Comparison of ENCODE assay signal across 15 cellular contexts in genomic region chr11:28690746-28691145, GRCh38.
DNase-seq lines count a peak whose midpoint lies in the region; ATAC-seq and TF ChIP-seq lines count a peak whose summit lies in the region.
"Had no signal": no experiment of that assay in that cellular context is flagged by ENCODE, and none has a peak within 500 bp of the region (broad histone marks: within the 10 kb centered on the region; RNA-seq: fewer than 3 reads in every experiment).

No MANE protein-coding gene starts in this region.

- H3K36me3 Mint-ChIP-seq in HFFc6 (ENCODE audit: low read depth) = peaks cover 9% of the 10 kb centered on the region; the same call in 1 of the 2 replicates

- no peak for ATAC-seq in GM21526 (IDR thresholded peaks at IDR 0.05; ENCODE audit: low FRiP score, unreplicated experiment)
- ATAC-seq: GM12878, HCT116 had no signal

- no peak overlapping the region for H3K4me3 ChIP-seq in foreskin fibroblast (ENCODE audit: low read depth in 1 of 2, low read length in 2 of 2)
- H3K4me3 ChIP-seq: GM12878 had no signal

- TF ChIP-seq CTCF in HFFc6 (IDR thresholded peaks at IDR 0.05) = no peak
- no peak for TF ChIP-seq CTCF in foreskin fibroblast (IDR thresholded peaks at IDR 0.05; ENCODE audit: low read depth, low read length)
- no peak for TF ChIP-seq CTCF in GM13976 (IDR thresholded peaks at IDR 0.05; ENCODE audit: borderline replicate concordance, control extremely low read depth, extremely low read depth, insufficient read depth, missing control alignments)

- peak overlapping the region; percentile 14; the same call in 1 of the 2 replicates for H3K4me3 Mint-ChIP-seq in HFFc6

- peaks cover 20% of the 10 kb centered on the region for H3K4me1 Mint-ChIP-seq in HFFc6 (ENCODE audit: low read depth)

- no peak for DNase-seq in HFFc6
- peak; percentile 96 for DNase-seq in amniotic epithelial cell (ENCODE audit: low read depth)
- DNase-seq in foreskin fibroblast = peak; percentile 19 to 35
- DNase-seq in glomerular visceral epithelial cell (ENCODE audit: extremely low spot score) = no peak
- no peak for DNase-seq in NCI-H2171 treated with DMSO at 0.1 percent for 48 hours (lab: John Stamatoyannopoulos, UW)
- no peak for DNase-seq in GM13976 (ENCODE audit: low spot score)
- DNase-seq: C1 segment of cervical spinal cord, NCI-H1694, NCI-H2171, NCI-H510A treated with DMSO at 0.1 percent for 48 hours, RPMI8226, SW 1271 had no signal

- H3K9me3 Mint-ChIP-seq in HFFc6 = peaks cover 8% of the 10 kb centered on the region

- H3K27me3 Mint-ChIP-seq in HFFc6 (ENCODE audit: insufficient read depth) = peaks cover 2% of the 10 kb centered on the region; the same call in 1 of the 2 replicates

- in situ Hi-C loops in GM13976 (cut with MboI; ENCODE audit: low sequenced_read_pairs, unreplicated experiment) = loop anchor here (10.0 kb wide), 1 partner anchor 986 kb away; the partner anchor contains the start of gene BDNF

- no peak overlapping the region; the same call in 1 of the 2 replicates for H3K27ac Mint-ChIP-seq in HFFc6

Comparison
In these comparisons a context has a peak if more than half of its experiments do, and no peak if none do; other contexts are left out.
1. DNase-seq: peak in amniotic epithelial cell (single experiment) and foreskin fibroblast (2 of 2); none in HFFc6 (single experiment), glomerular visceral epithelial cell (single experiment), NCI-H2171 treated with DMSO at 0.1 percent for 48 hours (single experiment) and GM13976 (single experiment).